ENCODE assay signal across 8 cellular contexts in the genomic region with DNA sequence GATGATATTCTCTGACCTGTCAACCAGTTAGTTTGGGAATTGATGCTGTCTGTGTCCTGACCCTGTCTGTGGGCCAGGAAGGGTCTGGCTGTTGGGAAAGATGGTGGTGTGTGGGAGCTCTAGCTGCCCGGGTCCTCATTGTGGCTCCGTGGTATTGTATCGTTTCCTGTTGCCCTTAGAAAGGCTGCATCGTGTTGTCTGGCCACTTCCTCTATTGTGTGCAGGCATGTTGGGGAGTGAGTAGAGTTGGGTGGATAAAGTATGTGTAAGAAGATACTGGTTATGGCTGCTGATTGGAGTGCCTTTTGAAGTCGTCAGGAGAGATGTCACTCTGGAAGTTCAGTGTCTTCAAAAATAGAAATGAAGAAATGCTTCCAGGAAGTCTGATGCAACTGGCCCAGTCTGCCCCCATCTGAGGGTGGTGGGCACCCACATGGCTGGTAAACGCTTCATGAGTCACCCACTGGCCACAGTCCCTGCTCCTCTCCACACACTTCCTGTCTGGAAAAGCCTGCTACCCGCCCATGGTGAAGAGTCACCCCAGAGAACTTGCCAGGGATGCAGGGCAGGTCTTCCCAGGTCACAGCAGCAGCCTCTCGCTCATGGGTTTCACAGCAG. TPM values are rescaled to one million over a fixed set of nuclear protein-coding genes. Genes with fewer than 3 reads are reported as not detected.
DNase-seq lines count a peak whose midpoint lies in the region; ATAC-seq, FAIRE-seq and TF ChIP-seq lines count a peak whose summit lies in the region.

No MANE protein-coding gene starts in this region.

- FAIRE-seq in keratinocyte (lab: Jason Lieb, UNC): peak; percentile 53

- H3K9me3 ChIP-seq in DND-41 (ENCODE audit: insufficient read depth, low read length, severe bottlenecking) (no peaks in the 10 kb centered on the region), SJSA1 (replicated peaks) (no peaks in the 10 kb centered on the region), keratinocyte (ENCODE audit: control insufficient read depth, low read depth, low read length) (no peaks in the 10 kb centered on the region)

- no peaks in the 10 kb centered on the region for H3K36me3 ChIP-seq in DND-41 (ENCODE audit: insufficient read depth, low read length)
- H3K36me3 ChIP-seq in SJSA1: peaks cover 17% of the 10 kb centered on the region
- no peaks in the 10 kb centered on the region for H3K36me3 ChIP-seq in keratinocyte (ENCODE audit: control insufficient read depth in 2 of 2, extremely low read depth in 1 of 2, insufficient read depth in 2 of 2, low read length in 2 of 2)

- H3K9me1 ChIP-seq in keratinocyte (ENCODE audit: control insufficient read depth, extremely low read depth, insufficient read depth, low read length): peaks cover 4% of the 10 kb centered on the region

- H2AFZ ChIP-seq in DND-41 (ENCODE audit: low read depth, low read length) (no peak overlapping the region), keratinocyte (ENCODE audit: control insufficient read depth, low read length) (peak overlapping the region; percentile 72)

- peak overlapping the region; percentile 61 for H3K27ac ChIP-seq in DND-41 (ENCODE audit: low read length)
- peak overlapping the region; percentile 66 for H3K27ac ChIP-seq in SJSA1
- peak overlapping the region; percentile 83 for H3K27ac ChIP-seq in keratinocyte (ENCODE audit: control insufficient read depth, insufficient read depth, low read length)

- DNase-seq in DND-41 (peak; percentile 63), SJSA1 (ENCODE audit: low read depth in 1 of 2, low spot score in 2 of 2) (peak; percentile 85 to 95), astrocyte of the cerebellum (ENCODE audit: low read depth) (peak; percentile 63), keratinocyte (ENCODE audit: low read depth, low spot score) (no peak), NCI-H1105 (lab: John Stamatoyannopoulos, UW) (no peak), DMS153 treated with DMSO at 0.1 percent for 48 hours (lab: John Stamatoyannopoulos, UW; ENCODE audit: unreplicated experiment) (no peak)
- DNase-seq in stimulated activated CD4-positive, alpha-beta T cell treated with anti-CD3 and anti-CD28 coated beads, Interleukin-2, amount 100 ng/mL, for 4 hours (ENCODE audit: low read depth): peak; percentile 24

- peaks cover 6% of the 10 kb centered on the region; the same call in 1 of the 2 replicates for H3K79me2 ChIP-seq in DND-41 (ENCODE audit: insufficient read depth, low read length)
- H3K79me2 ChIP-seq in keratinocyte (ENCODE audit: control insufficient read depth, insufficient read depth, low read length): peaks cover 13% of the 10 kb centered on the region

- H3K4me2 ChIP-seq in DND-41 (ENCODE audit: insufficient read depth, low read length) (peak overlapping the region; percentile 47), keratinocyte (ENCODE audit: control insufficient read depth, extremely low read depth, insufficient read depth, low read depth, low read length) (peak overlapping the region; percentile 63)

- 0 out of 2 replicates have a peak, but pooled peaks cover 5% of the 10 kb centered on the region for H4K20me1 ChIP-seq in DND-41 (ENCODE audit: insufficient read depth, low read length)
- no peaks in the 10 kb centered on the region for H4K20me1 ChIP-seq in keratinocyte (ENCODE audit: control insufficient read depth, extremely low read depth, insufficient read depth, low read length)

- H3K9ac ChIP-seq in DND-41 (ENCODE audit: low read depth, low read length) (peak overlapping the region; percentile 16; the same call in 1 of the 2 replicates), keratinocyte (ENCODE audit: control insufficient read depth, extremely low read depth, insufficient read depth, low read length) (peak overlapping the region; percentile 15)

- dilution Hi-C loops in keratinocyte (cut with MboI; ENCODE audit: extremely low pct_ligation_motif_present, low sequenced_read_pairs): no loop called here

- in situ Hi-C loops in astrocyte of the cerebellum (cut with HindIII; ENCODE audit: low sequenced_read_pairs): no loop called here

- no peaks in the 10 kb centered on the region for H3K27me3 ChIP-seq in DND-41 (ENCODE audit: insufficient read depth, low read length, poor library complexity)
- no peaks in the 10 kb centered on the region for H3K27me3 ChIP-seq in SJSA1 (replicated peaks)
- no peaks in the 10 kb centered on the region for H3K27me3 ChIP-seq in keratinocyte (ENCODE audit: control insufficient read depth, extremely low read depth, insufficient read depth, low read length)

- H3K4me3 ChIP-seq in DND-41 (ENCODE audit: low read depth in 1 of 2, low read length in 2 of 2) (no peak overlapping the region), SJSA1 (no peak overlapping the region), astrocyte of the cerebellum (ENCODE audit: low read depth, low read length) (no peak overlapping the region), keratinocyte (ENCODE audit: control insufficient read depth in 2 of 3, extremely low read depth in 1 of 3, insufficient read depth in 2 of 3, low read depth in 1 of 3, low read length in 3 of 3) (peak overlapping the region in 1 of 3 experiments; percentile 47)

- peaks cover 40% of the 10 kb centered on the region for H3K4me1 ChIP-seq in DND-41 (ENCODE audit: insufficient read depth, low read length)
- peaks cover 46% of the 10 kb centered on the region for H3K4me1 ChIP-seq in SJSA1 (replicated peaks)
- peaks cover 38% of the 10 kb centered on the region for H3K4me1 ChIP-seq in keratinocyte (ENCODE audit: control insufficient read depth, extremely low read depth, insufficient read depth, low read length)

- TF ChIP-seq CTCF in DND-41 (IDR thresholded peaks at IDR 0.05; ENCODE audit: borderline replicate concordance, extremely low read depth, low read length, poor library complexity, severe bottlenecking) (no peak), astrocyte of the cerebellum (IDR thresholded peaks at IDR 0.05; ENCODE audit: low read depth, low read length, missing control alignments) (no peak), keratinocyte (optimal IDR thresholded peaks at IDR 0.05 in 1 of 3, IDR thresholded peaks at IDR 0.05 in 1 of 3, conservative IDR thresholded peaks at IDR 0.05 in 1 of 3; ENCODE audit: extremely low read depth in 1 of 3, insufficient read depth in 2 of 3, low read length in 3 of 3) (no peak)

- ATAC-seq in DND-41 (ENCODE audit: insufficient read depth, low read depth) (peak; percentile 81), HG02870 (IDR thresholded peaks at IDR 0.05; ENCODE audit: unreplicated experiment) (peak; percentile 50)

RNA-seq across cellular contexts. Expression of a gene that starts 27.9 kb away (rescaled TPM):
- total RNA-seq in SJSA1 (2014; rRNA removed; shearing (Covaris generic)): 7.4 and 10.3 TPM in 2 replicates
- polyA plus RNA-seq in keratinocyte: 15.1 to 24.4 TPM (median 20.6 TPM) in 3 replicates
- 11.1 TPM for polyA plus RNA-seq in keratinocyte (2011; ENCODE audit: low read depth)
- 17.4 and 22.7 TPM in 2 replicates for polyA plus RNA-seq in keratinocyte (2011; cell fraction: cytosol; rRNA removed)
- polyA plus RNA-seq in keratinocyte (2011; cell fraction: nucleus; rRNA removed): 30.6 and 39.0 TPM in 2 replicates
- 31.1 and 48.5 TPM in 2 replicates for polyA plus RNA-seq in keratinocyte (2012; ENCODE audit: low replicate concordance)
- polyA minus RNA-seq in keratinocyte: 28.7 to 66.9 TPM (median 29.2 TPM) in 3 replicates
- polyA minus RNA-seq in keratinocyte (2011; cell fraction: cytosol; rRNA and poly(A)+ RNA removed): 21.1 TPM
- polyA minus RNA-seq in keratinocyte (2011; cell fraction: nucleus; rRNA and poly(A)+ RNA removed): 16.0 and 19.2 TPM in 2 replicates

Comparison
In these comparisons a context has a peak if more than half of its experiments do, and no peak if none do; other contexts are left out.
1. DNase-seq: peak in DND-41 (single experiment), SJSA1 (2 of 2), astrocyte of the cerebellum (single experiment) and stimulated activated CD4-positive, alpha-beta T cell treated with anti-CD3 and anti-CD28 coated beads, Interleukin-2, amount 100 ng/mL, for 4 hours (single experiment); none in keratinocyte (single experiment), NCI-H1105 (single experiment) and DMS153 treated with DMSO at 0.1 percent for 48 hours (single experiment).
2. Peak in every context shown above with its lines, with median percentiles within 50 percentile points of each other: H3K27ac ChIP-seq.